Comparison of ENCODE assay signal across 1 cellular context in the genomic region with DNA sequence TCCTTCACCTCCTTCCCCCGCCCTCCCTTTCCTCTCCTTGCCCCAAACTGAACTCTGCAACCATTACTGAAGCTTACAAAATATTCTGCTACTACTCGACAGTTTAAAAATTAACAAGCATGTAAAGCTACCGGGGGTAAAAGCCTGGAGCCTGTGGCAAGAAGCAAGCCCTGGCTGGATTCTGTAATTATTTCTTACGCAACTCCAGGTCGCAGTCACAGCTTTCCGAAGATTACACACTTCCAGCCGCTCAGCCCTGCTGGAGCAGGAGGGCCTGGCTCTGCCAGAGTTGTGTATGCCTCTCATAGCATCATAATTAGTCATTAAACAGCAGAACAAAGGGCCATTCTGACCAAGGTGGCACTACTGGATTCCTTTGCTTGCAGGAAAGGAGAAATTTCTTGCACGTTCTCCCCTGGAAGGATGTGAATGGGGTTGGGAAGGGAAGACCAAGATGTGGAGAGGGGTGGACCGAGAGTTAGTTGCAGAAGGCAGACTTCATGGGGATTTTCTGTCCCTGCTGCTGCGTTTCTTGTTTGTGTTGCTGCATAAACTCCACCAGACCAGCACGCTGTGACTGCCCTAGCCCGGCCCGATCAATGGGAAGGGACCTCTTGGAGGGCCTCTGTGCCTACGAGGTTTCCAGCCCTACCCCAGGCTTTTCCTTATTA.
A peak's percentile ranks its signal among the peaks of the same experiment; 100 is the strongest.
TF ChIP-seq lines count a peak whose summit lies in the region.

No MANE protein-coding gene starts in this region.

TF ChIP-seq in HepG2, 621 proteins besides CTCF, POLR2A, EP300 and RAD21 (continued from another document and continues in another):
- TF ChIP-seq, protein P1, sequence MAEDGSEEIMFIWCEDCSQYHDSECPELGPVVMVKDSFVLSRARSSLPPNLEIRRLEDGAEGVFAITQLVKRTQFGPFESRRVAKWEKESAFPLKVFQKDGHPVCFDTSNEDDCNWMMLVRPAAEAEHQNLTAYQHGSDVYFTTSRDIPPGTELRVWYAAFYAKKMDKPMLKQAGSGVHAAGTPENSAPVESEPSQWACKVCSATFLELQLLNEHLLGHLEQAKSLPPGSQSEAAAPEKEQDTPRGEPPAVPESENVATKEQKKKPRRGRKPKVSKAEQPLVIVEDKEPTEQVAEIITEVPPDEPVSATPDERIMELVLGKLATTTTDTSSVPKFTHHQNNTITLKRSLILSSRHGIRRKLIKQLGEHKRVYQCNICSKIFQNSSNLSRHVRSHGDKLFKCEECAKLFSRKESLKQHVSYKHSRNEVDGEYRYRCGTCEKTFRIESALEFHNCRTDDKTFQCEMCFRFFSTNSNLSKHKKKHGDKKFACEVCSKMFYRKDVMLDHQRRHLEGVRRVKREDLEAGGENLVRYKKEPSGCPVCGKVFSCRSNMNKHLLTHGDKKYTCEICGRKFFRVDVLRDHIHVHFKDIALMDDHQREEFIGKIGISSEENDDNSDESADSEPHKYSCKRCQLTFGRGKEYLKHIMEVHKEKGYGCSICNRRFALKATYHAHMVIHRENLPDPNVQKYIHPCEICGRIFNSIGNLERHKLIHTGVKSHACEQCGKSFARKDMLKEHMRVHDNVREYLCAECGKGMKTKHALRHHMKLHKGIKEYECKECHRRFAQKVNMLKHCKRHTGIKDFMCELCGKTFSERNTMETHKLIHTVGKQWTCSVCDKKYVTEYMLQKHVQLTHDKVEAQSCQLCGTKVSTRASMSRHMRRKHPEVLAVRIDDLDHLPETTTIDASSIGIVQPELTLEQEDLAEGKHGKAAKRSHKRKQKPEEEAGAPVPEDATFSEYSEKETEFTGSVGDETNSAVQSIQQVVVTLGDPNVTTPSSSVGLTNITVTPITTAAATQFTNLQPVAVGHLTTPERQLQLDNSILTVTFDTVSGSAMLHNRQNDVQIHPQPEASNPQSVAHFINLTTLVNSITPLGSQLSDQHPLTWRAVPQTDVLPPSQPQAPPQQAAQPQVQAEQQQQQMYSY (CRISPR knock-in tag; IDR thresholded peaks at IDR 0.05) = peak; percentile 98
- TF ChIP-seq, protein P2, sequence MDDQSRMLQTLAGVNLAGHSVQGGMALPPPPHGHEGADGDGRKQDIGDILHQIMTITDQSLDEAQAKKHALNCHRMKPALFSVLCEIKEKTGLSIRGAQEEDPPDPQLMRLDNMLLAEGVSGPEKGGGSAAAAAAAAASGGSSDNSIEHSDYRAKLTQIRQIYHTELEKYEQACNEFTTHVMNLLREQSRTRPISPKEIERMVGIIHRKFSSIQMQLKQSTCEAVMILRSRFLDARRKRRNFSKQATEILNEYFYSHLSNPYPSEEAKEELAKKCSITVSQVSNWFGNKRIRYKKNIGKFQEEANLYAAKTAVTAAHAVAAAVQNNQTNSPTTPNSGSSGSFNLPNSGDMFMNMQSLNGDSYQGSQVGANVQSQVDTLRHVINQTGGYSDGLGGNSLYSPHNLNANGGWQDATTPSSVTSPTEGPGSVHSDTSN (CRISPR knock-in tag; IDR thresholded peaks at IDR 0.05; ENCODE audit: borderline replicate concordance) = no peak
- TF ChIP-seq ELF1 (CRISPR knock-in tag; IDR thresholded peaks at IDR 0.05) = no peak
- no peak for TF ChIP-seq DR1 (CRISPR knock-in tag; IDR thresholded peaks at IDR 0.05)
- TF ChIP-seq, protein P3, sequence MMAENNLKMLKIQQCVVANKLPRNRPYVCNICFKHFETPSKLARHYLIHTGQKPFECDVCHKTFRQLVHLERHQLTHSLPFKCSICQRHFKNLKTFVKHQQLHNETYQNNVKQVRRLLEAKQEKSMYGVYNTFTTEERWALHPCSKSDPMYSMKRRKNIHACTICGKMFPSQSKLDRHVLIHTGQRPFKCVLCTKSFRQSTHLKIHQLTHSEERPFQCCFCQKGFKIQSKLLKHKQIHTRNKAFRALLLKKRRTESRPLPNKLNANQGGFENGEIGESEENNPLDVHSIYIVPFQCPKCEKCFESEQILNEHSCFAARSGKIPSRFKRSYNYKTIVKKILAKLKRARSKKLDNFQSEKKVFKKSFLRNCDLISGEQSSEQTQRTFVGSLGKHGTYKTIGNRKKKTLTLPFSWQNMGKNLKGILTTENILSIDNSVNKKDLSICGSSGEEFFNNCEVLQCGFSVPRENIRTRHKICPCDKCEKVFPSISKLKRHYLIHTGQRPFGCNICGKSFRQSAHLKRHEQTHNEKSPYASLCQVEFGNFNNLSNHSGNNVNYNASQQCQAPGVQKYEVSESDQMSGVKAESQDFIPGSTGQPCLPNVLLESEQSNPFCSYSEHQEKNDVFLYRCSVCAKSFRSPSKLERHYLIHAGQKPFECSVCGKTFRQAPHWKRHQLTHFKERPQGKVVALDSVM (CRISPR knock-in tag; IDR thresholded peaks at IDR 0.05) = 0 out of 2 replicates have a peak, but pooled peaks have one; percentile 21
- no peak for TF ChIP-seq ZNF383 (CRISPR knock-in tag; IDR thresholded peaks at IDR 0.05; ENCODE audit: borderline replicate concordance)
- no peak for TF ChIP-seq SMAD1 (CRISPR knock-in tag; IDR thresholded peaks at IDR 0.05; ENCODE audit: borderline replicate concordance, low read depth)
- TF ChIP-seq, protein P4, sequence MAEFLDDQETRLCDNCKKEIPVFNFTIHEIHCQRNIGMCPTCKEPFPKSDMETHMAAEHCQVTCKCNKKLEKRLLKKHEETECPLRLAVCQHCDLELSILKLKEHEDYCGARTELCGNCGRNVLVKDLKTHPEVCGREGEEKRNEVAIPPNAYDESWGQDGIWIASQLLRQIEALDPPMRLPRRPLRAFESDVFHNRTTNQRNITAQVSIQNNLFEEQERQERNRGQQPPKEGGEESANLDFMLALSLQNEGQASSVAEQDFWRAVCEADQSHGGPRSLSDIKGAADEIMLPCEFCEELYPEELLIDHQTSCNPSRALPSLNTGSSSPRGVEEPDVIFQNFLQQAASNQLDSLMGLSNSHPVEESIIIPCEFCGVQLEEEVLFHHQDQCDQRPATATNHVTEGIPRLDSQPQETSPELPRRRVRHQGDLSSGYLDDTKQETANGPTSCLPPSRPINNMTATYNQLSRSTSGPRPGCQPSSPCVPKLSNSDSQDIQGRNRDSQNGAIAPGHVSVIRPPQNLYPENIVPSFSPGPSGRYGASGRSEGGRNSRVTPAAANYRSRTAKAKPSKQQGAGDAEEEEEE (CRISPR knock-in tag; IDR thresholded peaks at IDR 0.05; ENCODE audit: borderline replicate concordance) = no peak
- TF ChIP-seq CHD4 (IDR thresholded peaks at IDR 0.05; ENCODE audit: borderline replicate concordance, low read length) = no peak
- TF ChIP-seq NFIB (CRISPR knock-in tag; IDR thresholded peaks at IDR 0.05; ENCODE audit: borderline replicate concordance) = no peak
- TF ChIP-seq ZSCAN21 (CRISPR knock-in tag; IDR thresholded peaks at IDR 0.05; ENCODE audit: borderline replicate concordance) = 0 out of 2 replicates have a peak, but pooled peaks have one; percentile 77
- TF ChIP-seq NCOA5 (CRISPR knock-in tag; IDR thresholded peaks at IDR 0.05) = no peak
- TF ChIP-seq, protein P5, sequence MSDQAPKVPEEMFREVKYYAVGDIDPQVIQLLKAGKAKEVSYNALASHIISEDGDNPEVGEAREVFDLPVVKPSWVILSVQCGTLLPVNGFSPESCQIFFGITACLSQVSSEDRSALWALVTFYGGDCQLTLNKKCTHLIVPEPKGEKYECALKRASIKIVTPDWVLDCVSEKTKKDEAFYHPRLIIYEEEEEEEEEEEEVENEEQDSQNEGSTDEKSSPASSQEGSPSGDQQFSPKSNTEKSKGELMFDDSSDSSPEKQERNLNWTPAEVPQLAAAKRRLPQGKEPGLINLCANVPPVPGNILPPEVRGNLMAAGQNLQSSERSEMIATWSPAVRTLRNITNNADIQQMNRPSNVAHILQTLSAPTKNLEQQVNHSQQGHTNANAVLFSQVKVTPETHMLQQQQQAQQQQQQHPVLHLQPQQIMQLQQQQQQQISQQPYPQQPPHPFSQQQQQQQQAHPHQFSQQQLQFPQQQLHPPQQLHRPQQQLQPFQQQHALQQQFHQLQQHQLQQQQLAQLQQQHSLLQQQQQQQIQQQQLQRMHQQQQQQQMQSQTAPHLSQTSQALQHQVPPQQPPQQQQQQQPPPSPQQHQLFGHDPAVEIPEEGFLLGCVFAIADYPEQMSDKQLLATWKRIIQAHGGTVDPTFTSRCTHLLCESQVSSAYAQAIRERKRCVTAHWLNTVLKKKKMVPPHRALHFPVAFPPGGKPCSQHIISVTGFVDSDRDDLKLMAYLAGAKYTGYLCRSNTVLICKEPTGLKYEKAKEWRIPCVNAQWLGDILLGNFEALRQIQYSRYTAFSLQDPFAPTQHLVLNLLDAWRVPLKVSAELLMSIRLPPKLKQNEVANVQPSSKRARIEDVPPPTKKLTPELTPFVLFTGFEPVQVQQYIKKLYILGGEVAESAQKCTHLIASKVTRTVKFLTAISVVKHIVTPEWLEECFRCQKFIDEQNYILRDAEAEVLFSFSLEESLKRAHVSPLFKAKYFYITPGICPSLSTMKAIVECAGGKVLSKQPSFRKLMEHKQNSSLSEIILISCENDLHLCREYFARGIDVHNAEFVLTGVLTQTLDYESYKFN (CRISPR knock-in tag; conservative IDR thresholded peaks at IDR 0.05) = peak; percentile 93
- TF ChIP-seq ZNF841 (CRISPR knock-in tag; IDR thresholded peaks at IDR 0.05; ENCODE audit: borderline replicate concordance) = no peak
- TF ChIP-seq, protein P6, sequence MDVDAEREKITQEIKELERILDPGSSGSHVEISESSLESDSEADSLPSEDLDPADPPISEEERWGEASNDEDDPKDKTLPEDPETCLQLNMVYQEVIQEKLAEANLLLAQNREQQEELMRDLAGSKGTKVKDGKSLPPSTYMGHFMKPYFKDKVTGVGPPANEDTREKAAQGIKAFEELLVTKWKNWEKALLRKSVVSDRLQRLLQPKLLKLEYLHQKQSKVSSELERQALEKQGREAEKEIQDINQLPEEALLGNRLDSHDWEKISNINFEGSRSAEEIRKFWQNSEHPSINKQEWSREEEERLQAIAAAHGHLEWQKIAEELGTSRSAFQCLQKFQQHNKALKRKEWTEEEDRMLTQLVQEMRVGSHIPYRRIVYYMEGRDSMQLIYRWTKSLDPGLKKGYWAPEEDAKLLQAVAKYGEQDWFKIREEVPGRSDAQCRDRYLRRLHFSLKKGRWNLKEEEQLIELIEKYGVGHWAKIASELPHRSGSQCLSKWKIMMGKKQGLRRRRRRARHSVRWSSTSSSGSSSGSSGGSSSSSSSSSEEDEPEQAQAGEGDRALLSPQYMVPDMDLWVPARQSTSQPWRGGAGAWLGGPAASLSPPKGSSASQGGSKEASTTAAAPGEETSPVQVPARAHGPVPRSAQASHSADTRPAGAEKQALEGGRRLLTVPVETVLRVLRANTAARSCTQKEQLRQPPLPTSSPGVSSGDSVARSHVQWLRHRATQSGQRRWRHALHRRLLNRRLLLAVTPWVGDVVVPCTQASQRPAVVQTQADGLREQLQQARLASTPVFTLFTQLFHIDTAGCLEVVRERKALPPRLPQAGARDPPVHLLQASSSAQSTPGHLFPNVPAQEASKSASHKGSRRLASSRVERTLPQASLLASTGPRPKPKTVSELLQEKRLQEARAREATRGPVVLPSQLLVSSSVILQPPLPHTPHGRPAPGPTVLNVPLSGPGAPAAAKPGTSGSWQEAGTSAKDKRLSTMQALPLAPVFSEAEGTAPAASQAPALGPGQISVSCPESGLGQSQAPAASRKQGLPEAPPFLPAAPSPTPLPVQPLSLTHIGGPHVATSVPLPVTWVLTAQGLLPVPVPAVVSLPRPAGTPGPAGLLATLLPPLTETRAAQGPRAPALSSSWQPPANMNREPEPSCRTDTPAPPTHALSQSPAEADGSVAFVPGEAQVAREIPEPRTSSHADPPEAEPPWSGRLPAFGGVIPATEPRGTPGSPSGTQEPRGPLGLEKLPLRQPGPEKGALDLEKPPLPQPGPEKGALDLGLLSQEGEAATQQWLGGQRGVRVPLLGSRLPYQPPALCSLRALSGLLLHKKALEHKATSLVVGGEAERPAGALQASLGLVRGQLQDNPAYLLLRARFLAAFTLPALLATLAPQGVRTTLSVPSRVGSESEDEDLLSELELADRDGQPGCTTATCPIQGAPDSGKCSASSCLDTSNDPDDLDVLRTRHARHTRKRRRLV (CRISPR knock-in tag; IDR thresholded peaks at IDR 0.05) = peak; percentile 64
- peak; percentile 56 for TF ChIP-seq ZNF335 (CRISPR knock-in tag; IDR thresholded peaks at IDR 0.05)
- TF ChIP-seq, protein P7, sequence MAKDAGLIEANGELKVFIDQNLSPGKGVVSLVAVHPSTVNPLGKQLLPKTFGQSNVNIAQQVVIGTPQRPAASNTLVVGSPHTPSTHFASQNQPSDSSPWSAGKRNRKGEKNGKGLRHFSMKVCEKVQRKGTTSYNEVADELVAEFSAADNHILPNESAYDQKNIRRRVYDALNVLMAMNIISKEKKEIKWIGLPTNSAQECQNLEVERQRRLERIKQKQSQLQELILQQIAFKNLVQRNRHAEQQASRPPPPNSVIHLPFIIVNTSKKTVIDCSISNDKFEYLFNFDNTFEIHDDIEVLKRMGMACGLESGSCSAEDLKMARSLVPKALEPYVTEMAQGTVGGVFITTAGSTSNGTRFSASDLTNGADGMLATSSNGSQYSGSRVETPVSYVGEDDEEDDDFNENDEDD (CRISPR knock-in tag; IDR thresholded peaks at IDR 0.05; ENCODE audit: borderline replicate concordance) = no peak
- no peak for TF ChIP-seq ZNF256 (CRISPR knock-in tag; conservative IDR thresholded peaks at IDR 0.05)
- TF ChIP-seq, protein P8, sequence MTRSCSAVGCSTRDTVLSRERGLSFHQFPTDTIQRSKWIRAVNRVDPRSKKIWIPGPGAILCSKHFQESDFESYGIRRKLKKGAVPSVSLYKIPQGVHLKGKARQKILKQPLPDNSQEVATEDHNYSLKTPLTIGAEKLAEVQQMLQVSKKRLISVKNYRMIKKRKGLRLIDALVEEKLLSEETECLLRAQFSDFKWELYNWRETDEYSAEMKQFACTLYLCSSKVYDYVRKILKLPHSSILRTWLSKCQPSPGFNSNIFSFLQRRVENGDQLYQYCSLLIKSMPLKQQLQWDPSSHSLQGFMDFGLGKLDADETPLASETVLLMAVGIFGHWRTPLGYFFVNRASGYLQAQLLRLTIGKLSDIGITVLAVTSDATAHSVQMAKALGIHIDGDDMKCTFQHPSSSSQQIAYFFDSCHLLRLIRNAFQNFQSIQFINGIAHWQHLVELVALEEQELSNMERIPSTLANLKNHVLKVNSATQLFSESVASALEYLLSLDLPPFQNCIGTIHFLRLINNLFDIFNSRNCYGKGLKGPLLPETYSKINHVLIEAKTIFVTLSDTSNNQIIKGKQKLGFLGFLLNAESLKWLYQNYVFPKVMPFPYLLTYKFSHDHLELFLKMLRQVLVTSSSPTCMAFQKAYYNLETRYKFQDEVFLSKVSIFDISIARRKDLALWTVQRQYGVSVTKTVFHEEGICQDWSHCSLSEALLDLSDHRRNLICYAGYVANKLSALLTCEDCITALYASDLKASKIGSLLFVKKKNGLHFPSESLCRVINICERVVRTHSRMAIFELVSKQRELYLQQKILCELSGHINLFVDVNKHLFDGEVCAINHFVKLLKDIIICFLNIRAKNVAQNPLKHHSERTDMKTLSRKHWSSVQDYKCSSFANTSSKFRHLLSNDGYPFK (CRISPR knock-in tag; IDR thresholded peaks at IDR 0.05; ENCODE audit: borderline replicate concordance) = no peak
- TF ChIP-seq RAD51 (IDR thresholded peaks at IDR 0.05; ENCODE audit: borderline replicate concordance) = no peak
- peak; percentile 78; the same call in 1 of the 2 replicates for TF ChIP-seq ELF4 (CRISPR knock-in tag; IDR thresholded peaks at IDR 0.05; ENCODE audit: borderline replicate concordance)
- no peak for TF ChIP-seq ZFP90 (CRISPR knock-in tag; IDR thresholded peaks at IDR 0.05; ENCODE audit: borderline replicate concordance)
- no peak for TF ChIP-seq ZNF564 (CRISPR knock-in tag; IDR thresholded peaks at IDR 0.05)
- peak; percentile 90 for TF ChIP-seq RXRA (CRISPR knock-in tag; IDR thresholded peaks at IDR 0.05)
- TF ChIP-seq ZNF10 (CRISPR knock-in tag; IDR thresholded peaks at IDR 0.05; ENCODE audit: borderline replicate concordance, low read depth) = no peak
- no peak for TF ChIP-seq CENPX (CRISPR knock-in tag; IDR thresholded peaks at IDR 0.05)
- TF ChIP-seq ZNF768 (CRISPR knock-in tag; IDR thresholded peaks at IDR 0.05) = no peak
